12 cellular contexts compared by ENCODE assay signal in genomic region chr7:155962968-155963300, GRCh38.
"Had no signal": no experiment of that assay in that cellular context is flagged by ENCODE, and none has a peak within 500 bp of the region (broad histone marks: within the 10 kb centered on the region; RNA-seq: fewer than 3 reads in every experiment).

No MANE protein-coding gene starts in this region.

- H3K4me3 ChIP-seq: esophagus squamous epithelium, mucosa of descending colon, skin epidermis, thyroid gland had no signal

- DNase-seq: activated CD4-positive, alpha-beta T cell treated with anti-CD3 and anti-CD28 coated beads for 4 hours; amygdala; cerebellar nuclear complex; esophagus squamous epithelium; foreskin fibroblast; glutamatergic neuron; natural killer cell; thyroid gland had no signal

- H3K27ac ChIP-seq: esophagus squamous epithelium, skin epidermis, thyroid gland had no signal

- H3K36me3 Mint-ChIP-seq: activated naive CD4-positive, alpha-beta T cell treated with anti-CD3 and anti-CD28 coated beads, Interleukin-2, amount 50 U/mL, for 24 hours; natural killer cell had no signal

- H3K27me3 ChIP-seq: brain microvascular endothelial cell, thyroid gland had no signal

- H3K9me3 Mint-ChIP-seq: activated naive CD4-positive, alpha-beta T cell treated with anti-CD3 and anti-CD28 coated beads, Interleukin-2, amount 50 U/mL, for 24 hours; natural killer cell had no signal

- H3K4me1 ChIP-seq: thyroid gland had no signal

- H3K9me3 ChIP-seq: esophagus squamous epithelium, mucosa of descending colon, thyroid gland had no signal

- H3K36me3 ChIP-seq: brain microvascular endothelial cell, esophagus squamous epithelium, thyroid gland had no signal

- H3K4me3 Mint-ChIP-seq: activated naive CD4-positive, alpha-beta T cell treated with anti-CD3 and anti-CD28 coated beads, Interleukin-2, amount 50 U/mL, for 24 hours; natural killer cell had no signal

- H3K27me3 Mint-ChIP-seq: activated naive CD4-positive, alpha-beta T cell treated with anti-CD3 and anti-CD28 coated beads, Interleukin-2, amount 50 U/mL, for 24 hours had no signal

- H3K27ac Mint-ChIP-seq: activated naive CD4-positive, alpha-beta T cell treated with anti-CD3 and anti-CD28 coated beads, Interleukin-2, amount 50 U/mL, for 24 hours; natural killer cell had no signal
